Comparison of ENCODE assay signal across 13 cellular contexts in genomic region chr9:89407070-89407469, GRCh38.
A peak's percentile ranks its signal among the peaks of the same experiment; 100 is the strongest.
DNase-seq lines count a peak whose midpoint lies in the region; ATAC-seq, FAIRE-seq and TF ChIP-seq lines count a peak whose summit lies in the region.
"Had no signal": no experiment of that assay in that cellular context is flagged by ENCODE, and none has a peak within 500 bp of the region (broad histone marks: within the 10 kb centered on the region; RNA-seq: fewer than 3 reads in every experiment).

No MANE protein-coding gene starts in this region.

- H3K27me3 Mint-ChIP-seq in MCF 10A (ENCODE audit: insufficient read depth, unreplicated experiment) (no peaks in the 10 kb centered on the region), activated B cell treated with CpG ODN at 0.5 μM for 24 hours (no peaks in the 10 kb centered on the region)

- H3K9me3 Mint-ChIP-seq in MCF 10A (ENCODE audit: unreplicated experiment) (peaks cover 8% of the 10 kb centered on the region), activated B cell treated with CpG ODN at 0.5 μM for 24 hours (peaks cover 5% of the 10 kb centered on the region)

- WGBS in H1 (ENCODE audit: extremely low coverage in 1 of 2, insufficient coverage in 1 of 2, insufficient read length in 1 of 2, insufficient replicate concordance in 2 of 2, low coverage in 1 of 2, low lambda C conversion rate in 2 of 2, missing lambda C conversion rate in 1 of 2), 2 experiments: 79% methylated on average over 2 of the region's 2 CpGs; no CpG with 5 or more reads in 1 of the 2 experiments

- H3K56ac ChIP-seq in H1 (replicated peaks; ENCODE audit: insufficient read length, low read depth, low read length): no peak overlapping the region

- H3K36me3 ChIP-seq in breast epithelium (no peaks in the 10 kb centered on the region), H1 (ENCODE audit: control insufficient read depth in 2 of 4, insufficient read depth in 4 of 4, low read length in 3 of 4) (peaks cover 2 to 11% (median 7%) of the 10 kb centered on the region in 4 experiments; a peak in 6 of 8 replicates), WERI-Rb-1 (peaks cover 2% of the 10 kb centered on the region; the same call in 1 of the 2 replicates), lower lobe of right lung (peaks cover 8% of the 10 kb centered on the region)
- H3K36me3 ChIP-seq: uterus had no signal

- no peak overlapping the region for H3K18ac ChIP-seq in H1 (ENCODE audit: extremely low read depth, low read length)

- H3K9me3 ChIP-seq in breast epithelium (peaks cover 0 to 6% of the 10 kb centered on the region in 2 donors), H1 (ENCODE audit: insufficient read depth in 2 of 2, low read depth in 1 of 2, low read length in 1 of 2) (no peaks in the 10 kb centered on the region), WERI-Rb-1 (ENCODE audit: severe bottlenecking) (no peaks in the 10 kb centered on the region), lower lobe of right lung (no peaks in the 10 kb centered on the region)
- H3K9me3 ChIP-seq: uterus had no signal

- H2BK5ac ChIP-seq in H1 (ENCODE audit: low read depth, low read length): no peak overlapping the region

- H3K27me3 ChIP-seq in breast epithelium (no peaks in the 10 kb centered on the region), H1 (replicated peaks in 1 of 4; ENCODE audit: control insufficient read depth in 3 of 4, extremely low read depth in 1 of 4, insufficient read depth in 3 of 4, low read length in 3 of 4) (no peaks in the 10 kb centered on the region), WERI-Rb-1 (ENCODE audit: insufficient read depth, low read depth, severe bottlenecking) (no peaks in the 10 kb centered on the region), lower lobe of right lung (ENCODE audit: low read depth) (no peaks in the 10 kb centered on the region)
- H3K27me3 ChIP-seq: uterus had no signal

- H2BK20ac ChIP-seq in H1 (ENCODE audit: low read length): no peak overlapping the region

- intact Hi-C loops in MCF 10A (cut with micrococcal nuclease): no loop called here
- intact Hi-C loops in breast epithelium (cut with DNase I; ENCODE audit: low total_unique reads): no loop called here
- intact Hi-C loops in activated B cell treated with CpG ODN at 0.5 μM for 24 hours (cut with micrococcal nuclease): loop anchor here (5.0 to 10.0 kb wide), 2 partner anchors 35 to 1398 kb away; partner anchors contain the start of gene SYK
- intact Hi-C loops in lower lobe of right lung (cut with DNase I): no loop called here

- DNase-seq in MCF 10A (ENCODE audit: unreplicated experiment) (peak; percentile 38), breast epithelium (ENCODE audit: low spot score in 2 of 2) (no peak), activated B cell treated with CpG ODN at 0.5 μM for 24 hours (no peak), H1 (ENCODE audit: low read depth in 1 of 2, low spot score in 2 of 2) (no peak), WERI-Rb-1 (no peak), NCI-H2029 treated with DMSO at 0.1 percent for 48 hours (lab: John Stamatoyannopoulos, UW) (no peak), NAMALWA (ENCODE audit: low spot score) (no peak), lower lobe of right lung (no peak)
- DNase-seq: activated CD4-positive, alpha-beta T cell treated with anti-CD3 and anti-CD28 coated beads for 4 hours; GDM1; NCI-H1105 treated with DMSO at 0.1 percent for 48 hours; uterus had no signal

- H3K14ac ChIP-seq in H1 (ENCODE audit: insufficient read length): no peak overlapping the region

- CTCF ChIA-PET in MCF 10A (lab: Yijun Ruan, JAX) (interaction anchor here (1.0 to 1.2 kb wide), 2 partner anchors 12 to 141 kb away, joined by 3 read pairs; no protein-coding TSS in a partner anchor), activated B cell treated with CpG ODN at 0.5 μM for 24 hours (lab: Charles Lee) (interaction anchor here (2.3 kb wide), 1 partner anchor 142 kb away, joined by 14 read pairs; no protein-coding TSS in a partner anchor), H1 (lab: Charles Lee; ENCODE audit: partially characterized antibody) (interaction anchor here (0.6 kb wide), 2 partner anchors 181 to 488 kb away, joined by 3 read pairs; no protein-coding TSS in a partner anchor)

- H3K9ac ChIP-seq in H1 (replicated peaks in 1 of 4; ENCODE audit: extremely low read depth in 1 of 4, low read depth in 3 of 4, low read length in 3 of 4): no peak overlapping the region

- TF ChIP-seq RAD21 in H1 (IDR thresholded peaks at IDR 0.05 in 1 of 2, conservative IDR thresholded peaks at IDR 0.05 in 1 of 2; ENCODE audit: low read depth in 2 of 2, low read length in 2 of 2): no peak

- H3K4me3 ChIP-seq in breast epithelium: no peak overlapping the region
- no peak overlapping the region for H3K4me3 ChIP-seq in H1 (ENCODE audit: extremely low read depth in 1 of 4, insufficient read depth in 2 of 4, low read depth in 3 of 4, low read length in 4 of 4)
- H3K4me3 ChIP-seq in WERI-Rb-1 (ENCODE audit: low read depth, low read length): no peak overlapping the region
- H3K4me3 ChIP-seq in lower lobe of right lung: no peak overlapping the region
- H3K4me3 ChIP-seq: uterus had no signal

- TF ChIP-seq CTCF in MCF 10A (IDR thresholded peaks at IDR 0.05; ENCODE audit: unreplicated experiment): no peak
- no peak for TF ChIP-seq CTCF in breast epithelium (IDR thresholded peaks at IDR 0.05)
- TF ChIP-seq CTCF in activated B cell treated with CpG ODN at 0.5 μM for 24 hours (IDR thresholded peaks at IDR 0.05): no peak
- TF ChIP-seq CTCF in H1 (IDR thresholded peaks at IDR 0.05; ENCODE audit: control extremely low read depth in 1 of 3, insufficient read depth in 1 of 3, low read depth in 1 of 3, low read length in 3 of 3): no peak
- no peak for TF ChIP-seq CTCF in WERI-Rb-1 (IDR thresholded peaks at IDR 0.05; ENCODE audit: low read depth, low read length)
- no peak for TF ChIP-seq CTCF in lower lobe of right lung (IDR thresholded peaks at IDR 0.05)

- H3K79me2 ChIP-seq in H1 (ENCODE audit: control insufficient read depth in 1 of 2, insufficient read depth in 2 of 2, low read length in 2 of 2): peaks cover 0 to 37% of the 10 kb centered on the region in 2 experiments; a peak in 3 of 4 replicates

- H3K4me1 ChIP-seq in breast epithelium (no peaks in the 10 kb centered on the region), H1 (replicated peaks in 1 of 4; ENCODE audit: control insufficient read depth in 3 of 4, insufficient read depth in 4 of 4, low read length in 3 of 4) (peaks cover 0 to 6% (median 4%) of the 10 kb centered on the region in 4 experiments; a peak in 5 of 7 replicates), lower lobe of right lung (peaks cover 13% of the 10 kb centered on the region)
- H3K4me1 ChIP-seq: uterus had no signal

- peaks cover 0 to 4% of the 10 kb centered on the region in 2 experiments for H4K20me1 ChIP-seq in H1 (replicated peaks in 1 of 2; ENCODE audit: control insufficient read depth in 1 of 2, insufficient read depth in 2 of 2, low read length in 2 of 2)

- H3K4ac ChIP-seq in H1 (replicated peaks; ENCODE audit: insufficient read length, low read depth, low read length): no peak overlapping the region

- H3K4me2 ChIP-seq in H1 (ENCODE audit: insufficient read depth in 1 of 2, low read depth in 2 of 2, low read length in 2 of 2): no peak overlapping the region

- no peak overlapping the region for H2BK12ac ChIP-seq in H1 (ENCODE audit: low read depth, low read length)

- BruUV-seq in MCF 10A (replicated peaks; lab: Mats Ljungman, UMichigan): no TSS peak

- no peak overlapping the region for H2AFZ ChIP-seq in H1 (ENCODE audit: low read length)

- H2BK120ac ChIP-seq in H1 (replicated peaks; ENCODE audit: low read depth, low read length): no peak overlapping the region

- no peak overlapping the region for H4K5ac ChIP-seq in H1 (ENCODE audit: insufficient read length, low read depth, low read length)

- H3K27ac ChIP-seq in breast epithelium (no peak overlapping the region), H1 (ENCODE audit: low read depth, low read length) (no peak overlapping the region), WERI-Rb-1 (no peak overlapping the region), lower lobe of right lung (no peak overlapping the region)
- H3K27ac ChIP-seq: uterus had no signal

- H4K91ac ChIP-seq in H1 (replicated peaks; ENCODE audit: insufficient read length, low read length): no peak overlapping the region

- no peak overlapping the region for H3K27ac Mint-ChIP-seq in MCF 10A (ENCODE audit: low read depth, unreplicated experiment)
- peak overlapping the region; percentile 88 for H3K27ac Mint-ChIP-seq in activated B cell treated with CpG ODN at 0.5 μM for 24 hours

- H3K79me1 ChIP-seq in H1 (ENCODE audit: low read depth, low read length): peaks cover 11% of the 10 kb centered on the region; the same call in 1 of the 2 replicates

- no peak for FAIRE-seq in H1 (lab: Jason Lieb, UNC)

- H3K4me1 Mint-ChIP-seq in MCF 10A (ENCODE audit: insufficient read depth, unreplicated experiment) (peaks cover 5% of the 10 kb centered on the region), activated B cell treated with CpG ODN at 0.5 μM for 24 hours (peaks cover 94% of the 10 kb centered on the region)
- H3K4me1 Mint-ChIP-seq: mesothelial cell of epicardium had no signal

- ATAC-seq in activated B cell treated with CpG ODN at 0.5 μM for 24 hours (ENCODE audit: low read depth) (no peak), lower lobe of right lung (no peak)

- H2BK15ac ChIP-seq in H1 (ENCODE audit: low read length): no peak overlapping the region

- no peak overlapping the region for H4K8ac ChIP-seq in H1 (ENCODE audit: extremely low read depth, insufficient read depth, low read length)

- TF ChIP-seq EP300 in H1 (IDR thresholded peaks at IDR 0.05; ENCODE audit: borderline replicate concordance in 1 of 2, low read depth in 2 of 2, low read length in 2 of 2): no peak

- H3K36me3 Mint-ChIP-seq in MCF 10A (ENCODE audit: insufficient read depth, unreplicated experiment): no peaks in the 10 kb centered on the region
- peaks cover 35% of the 10 kb centered on the region for H3K36me3 Mint-ChIP-seq in activated B cell treated with CpG ODN at 0.5 μM for 24 hours (ENCODE audit: low read depth)

- no peaks in the 10 kb centered on the region for H3K23me2 ChIP-seq in H1 (ENCODE audit: low read depth, low read length)

- no peak overlapping the region for H3K23ac ChIP-seq in H1 (ENCODE audit: insufficient read length)

- TF ChIP-seq POLR2A in breast epithelium (IDR thresholded peaks at IDR 0.05): no peak
- TF ChIP-seq POLR2A in H1 (IDR thresholded peaks at IDR 0.05; ENCODE audit: control extremely low read depth in 1 of 2, low read depth in 2 of 2, low read length in 2 of 2): no peak

- no peak overlapping the region for H3K4me3 Mint-ChIP-seq in MCF 10A (ENCODE audit: unreplicated experiment)
- H3K4me3 Mint-ChIP-seq in activated B cell treated with CpG ODN at 0.5 μM for 24 hours: peak overlapping the region; percentile 32
- H3K4me3 Mint-ChIP-seq: mesothelial cell of epicardium had no signal

- no peak overlapping the region for H2AK5ac ChIP-seq in H1 (ENCODE audit: low read depth, low read length)

- POLR2A ChIA-PET in MCF 10A (lab: Yijun Ruan, JAX): no interaction called here
- POLR2A ChIA-PET in activated B cell treated with CpG ODN at 0.5 μM for 24 hours (lab: Charles Lee): interaction anchor here (2.7 kb wide), 1 partner anchor 19 kb away, joined by 12 read pairs; no protein-coding TSS in a partner anchor
- POLR2A ChIA-PET in H1 (lab: Charles Lee; ENCODE audit: partially characterized antibody): no interaction called here

TF ChIP-seq in H1, 55 proteins besides CTCF, POLR2A, EP300 and RAD21:
- no peak for TF ChIP-seq FOSL1 (IDR thresholded peaks at IDR 0.05; ENCODE audit: insufficient read depth, low read depth, low read length)
- peak; percentile 71; the same call in 1 of the 2 replicates for TF ChIP-seq KDM1A (IDR thresholded peaks at IDR 0.05; ENCODE audit: borderline replicate concordance, low read length)
TF ChIP-seq in H1: peak in this region for 1.
